In the genomic region with DNA sequence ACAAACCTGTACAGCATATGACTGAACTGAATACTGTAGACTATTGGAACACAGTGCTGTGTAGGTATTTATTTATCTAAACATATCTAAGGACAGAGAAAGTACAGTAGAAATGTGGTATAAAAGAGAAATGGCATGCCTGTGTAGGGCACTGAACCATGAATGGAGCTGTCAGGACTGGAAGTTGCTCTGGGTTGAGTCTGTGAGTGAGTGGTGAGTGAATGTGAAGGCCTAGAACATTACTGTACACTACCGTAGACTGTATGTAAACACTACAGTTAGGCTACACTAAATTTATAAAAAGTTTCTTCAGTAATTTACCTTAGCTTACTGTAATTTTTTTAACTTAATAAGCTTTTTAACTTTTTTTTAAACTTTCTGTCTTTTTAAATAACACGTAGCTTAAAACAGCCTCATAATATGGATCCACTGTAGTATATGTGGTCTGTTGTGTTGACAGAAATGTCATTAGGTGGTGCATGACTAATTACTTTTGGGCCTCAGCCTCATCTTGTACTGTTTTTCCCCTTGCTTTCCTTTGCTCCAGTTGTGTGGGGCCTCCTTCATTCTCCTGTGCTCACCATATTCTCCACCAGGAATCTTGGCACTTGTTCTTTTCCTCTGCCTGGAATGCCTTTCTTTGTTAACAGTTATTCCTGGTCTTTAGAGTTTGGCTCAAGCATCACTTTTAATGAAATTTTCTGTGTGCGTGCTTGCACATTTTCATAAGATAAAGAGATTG, we compare ENCODE assay signal across 17 cellular contexts. TPM values are rescaled to one million over a fixed set of nuclear protein-coding genes. Genes with fewer than 3 reads are reported as not detected.
DNase-seq lines count a peak whose midpoint lies in the region; ATAC-seq and TF ChIP-seq lines count a peak whose summit lies in the region.
"Had no signal": no experiment of that assay in that cellular context is flagged by ENCODE, and none has a peak within 500 bp of the region (broad histone marks: within the 10 kb centered on the region; RNA-seq: fewer than 3 reads in every experiment).

No MANE protein-coding gene starts in this region.

- H3K4me3 ChIP-seq in cardiac fibroblast (replicated peaks in 1 of 2; ENCODE audit: low read depth in 2 of 2, low read length in 2 of 2): no peak overlapping the region
- H3K4me3 ChIP-seq: lower lobe of right lung, psoas muscle had no signal

- no peak for ATAC-seq in foreskin keratinocyte
- ATAC-seq: lower lobe of right lung, psoas muscle had no signal

- TF ChIP-seq CTCF in cardiac fibroblast (IDR thresholded peaks at IDR 0.05; ENCODE audit: low read depth, low read length) (no peak), foreskin keratinocyte (conservative IDR thresholded peaks at IDR 0.05) (no peak)

- DNase-seq in AG20443 (ENCODE audit: low spot score): peak; percentile 34
- peak; percentile 79 for DNase-seq in M059J (ENCODE audit: low read depth)
- peak; percentile 31 to 67 for DNase-seq in cardiac fibroblast (ENCODE audit: low read depth in 2 of 2)
- peak; percentile 64 for DNase-seq in kidney tubule cell (ENCODE audit: low spot score)
- no peak for DNase-seq in T-helper 2 cell
- no peak for DNase-seq in cerebellar cortex (ENCODE audit: low spot score)
- no peak for DNase-seq in foreskin keratinocyte
- no peak for DNase-seq in NCI-H2107 treated with DMSO at 0.1 percent for 48 hours (lab: John Stamatoyannopoulos, UW; ENCODE audit: unreplicated experiment)
- DNase-seq: AML-193, anterior cingulate cortex, lower lobe of right lung, naive B cell, NCI-H2029 treated with DMSO at 0.1 percent for 48 hours, NCI-H69, psoas muscle, SW 1271, WERI-Rb-1 had no signal

- no peak overlapping the region for H3K27ac ChIP-seq in foreskin keratinocyte
- H3K27ac ChIP-seq: lower lobe of right lung, psoas muscle, WERI-Rb-1 had no signal

- H3K4me1 ChIP-seq in foreskin keratinocyte: peaks cover 30% of the 10 kb centered on the region
- H3K4me1 ChIP-seq: psoas muscle had no signal

- no peaks in the 10 kb centered on the region for H3K27me3 ChIP-seq in foreskin keratinocyte

RNA-seq across cellular contexts. Expression of gene SPIN1, which starts 8.8 kb away (rescaled TPM):
- 117 and 149 TPM in 2 replicates for total RNA-seq in M059J (2014; rRNA removed; shearing (Covaris generic))
- 62.4 and 65.4 TPM in 2 replicates for total RNA-seq in foreskin keratinocyte
- 14.1 and 17.8 TPM in 2 replicates for polyA plus RNA-seq in foreskin keratinocyte

Comparison
In these comparisons a context has a peak if more than half of its experiments do, and no peak if none do; other contexts are left out.
1. DNase-seq: peak in AG20443 (single experiment), M059J (single experiment), cardiac fibroblast (2 of 2) and kidney tubule cell (single experiment); none in T-helper 2 cell (0 of 5), cerebellar cortex (single experiment), foreskin keratinocyte (0 of 2) and NCI-H2107 treated with DMSO at 0.1 percent for 48 hours (single experiment).